16 cellular contexts compared by ENCODE assay signal in genomic region chr6:141874930-141875602, GRCh38.
DNase-seq lines count a peak whose midpoint lies in the region; ATAC-seq and TF ChIP-seq lines count a peak whose summit lies in the region.
"Had no signal": no experiment of that assay in that cellular context is flagged by ENCODE, and none has a peak within 500 bp of the region (broad histone marks: within the 10 kb centered on the region; RNA-seq: fewer than 3 reads in every experiment).

No MANE protein-coding gene starts in this region.

- no peak overlapping the region for H3K27ac ChIP-seq in ACC112 (ENCODE audit: low read depth, low read length)
- H3K27ac ChIP-seq in GM23248: peak overlapping the region; percentile 41; the same call in 1 of the 2 replicates
- peak overlapping the region; percentile 52 for H3K27ac ChIP-seq in PC-9
- no peak overlapping the region for H3K27ac ChIP-seq in ovary
- H3K27ac ChIP-seq: colonic mucosa, esophagus squamous epithelium, pancreas had no signal

- no peaks in the 10 kb centered on the region for H3K9me3 ChIP-seq in GM23248 (ENCODE audit: low read depth)
- no peaks in the 10 kb centered on the region for H3K9me3 ChIP-seq in PC-9 (ENCODE audit: insufficient read depth, low read depth)
- no peaks in the 10 kb centered on the region for H3K9me3 ChIP-seq in ovary
- H3K9me3 ChIP-seq: BE2C, colonic mucosa, esophagus squamous epithelium, pancreas had no signal

- no peaks in the 10 kb centered on the region for H3K36me3 ChIP-seq in ACC112 (ENCODE audit: insufficient read depth, low read length)
- H3K36me3 ChIP-seq in GM23248 (ENCODE audit: low read depth): no peaks in the 10 kb centered on the region
- H3K36me3 ChIP-seq in PC-9 (ENCODE audit: low read depth): no peaks in the 10 kb centered on the region
- no peaks in the 10 kb centered on the region for H3K36me3 ChIP-seq in ovary
- H3K36me3 ChIP-seq: BE2C, colonic mucosa, esophagus squamous epithelium, pancreas had no signal

- H3K9me3 Mint-ChIP-seq in activated naive CD4-positive, alpha-beta T cell treated with anti-CD3 and anti-CD28 coated beads, Interleukin-2, amount 50 U/mL, for 72 hours: no peaks in the 10 kb centered on the region
- H3K9me3 Mint-ChIP-seq: type B pancreatic cell had no signal

- H3K9me2 ChIP-seq in GM23248 (ENCODE audit: insufficient read depth) (no peaks in the 10 kb centered on the region), PC-9 (ENCODE audit: insufficient read depth) (no peaks in the 10 kb centered on the region)

- no peak overlapping the region for H3K27ac Mint-ChIP-seq in activated naive CD4-positive, alpha-beta T cell treated with anti-CD3 and anti-CD28 coated beads, Interleukin-2, amount 50 U/mL, for 72 hours
- H3K27ac Mint-ChIP-seq: mesothelial cell of epicardium, type B pancreatic cell had no signal

- no peak for TF ChIP-seq EP300 in ovary (IDR thresholded peaks at IDR 0.05)

- no peak overlapping the region for H2AFZ ChIP-seq in ACC112 (ENCODE audit: low read length, unreplicated experiment)
- H2AFZ ChIP-seq in GM23248: peak overlapping the region; percentile 55; the same call in 1 of the 2 replicates
- peak overlapping the region; percentile 68 for H2AFZ ChIP-seq in PC-9

- DNase-seq in GM23248: peak; percentile 53
- no peak for DNase-seq in PC-9
- DNase-seq in fibroblast of pulmonary artery (ENCODE audit: low read depth): peak; percentile 37
- no peak for DNase-seq in ovary
- DNase-seq in islet precursor cell: no peak
- DNase-seq in activated naive CD4-positive, alpha-beta T cell treated with anti-CD3 and anti-CD28 coated beads, Interleukin-2, amount 50 U/mL, for 72 hours (ENCODE audit: low spot score in 2 of 2): no peak
- DNase-seq: activated CD4-positive, alpha-beta T cell treated with anti-CD3 and anti-CD28 coated beads for 1 hour; amniotic stem cell; BE2C; colonic mucosa; esophagus squamous epithelium; pancreas had no signal

- ATAC-seq in HG03378 (IDR thresholded peaks at IDR 0.05; ENCODE audit: unreplicated experiment): no peak
- ATAC-seq in activated naive CD4-positive, alpha-beta T cell treated with anti-CD3 and anti-CD28 coated beads, Interleukin-2, amount 50 U/mL, for 72 hours: no peak

- in situ Hi-C loops in GM23248 (cut with MboI): no loop called here

- 0 out of 2 replicates have a peak overlapping the region, but pooled peaks have one; percentile 3 for H3K4me3 ChIP-seq in ACC112 (ENCODE audit: low read depth, low read length)
- peak overlapping the region; percentile 27; the same call in 1 of the 2 replicates for H3K4me3 ChIP-seq in GM23248
- no peak overlapping the region for H3K4me3 ChIP-seq in PC-9
- no peak overlapping the region for H3K4me3 ChIP-seq in fibroblast of pulmonary artery (replicated peaks; ENCODE audit: low read depth, low read length)
- no peak overlapping the region for H3K4me3 ChIP-seq in ovary
- H3K4me3 ChIP-seq: colonic mucosa, esophagus squamous epithelium, pancreas had no signal

- no peak overlapping the region for H3K9ac ChIP-seq in GM23248

- POLR2A ChIA-PET in PC-9 (lab: Charles Lee; ENCODE audit: unreplicated experiment): no interaction called here

- CTCF ChIA-PET in PC-9 (lab: Charles Lee): no interaction called here

- no peaks in the 10 kb centered on the region for H3K36me3 Mint-ChIP-seq in activated naive CD4-positive, alpha-beta T cell treated with anti-CD3 and anti-CD28 coated beads, Interleukin-2, amount 50 U/mL, for 72 hours
- H3K36me3 Mint-ChIP-seq: mesothelial cell of epicardium, type B pancreatic cell had no signal

- H3K4me2 ChIP-seq in GM23248 (ENCODE audit: unreplicated experiment) (peak overlapping the region; percentile 52), PC-9 (peak overlapping the region; percentile 14; the same call in 1 of the 2 replicates)

- H3K79me2 ChIP-seq in ACC112 (ENCODE audit: control insufficient read depth, insufficient read depth, low read length, unreplicated experiment): no peaks in the 10 kb centered on the region
- no peaks in the 10 kb centered on the region for H3K79me2 ChIP-seq in GM23248 (ENCODE audit: insufficient read depth)
- H3K79me2 ChIP-seq in PC-9 (ENCODE audit: low read depth): no peaks in the 10 kb centered on the region

- H4K20me1 ChIP-seq in GM23248 (ENCODE audit: insufficient read depth) (no peaks in the 10 kb centered on the region), PC-9 (ENCODE audit: insufficient read depth) (no peaks in the 10 kb centered on the region)

- no peak for TF ChIP-seq POLR2A in ovary (IDR thresholded peaks at IDR 0.05)

- intact Hi-C loops in PC-9 (cut with micrococcal nuclease; ENCODE audit: unreplicated experiment): no loop called here
- intact Hi-C loops in ovary (cut with DNase I): loop anchor here in 1 of 4 donors (2.0 kb wide), 1 partner anchor 76 kb away; no protein-coding TSS in a partner anchor

- no peak for TF ChIP-seq CTCF in PC-9 (conservative IDR thresholded peaks at IDR 0.05)
- TF ChIP-seq CTCF in fibroblast of pulmonary artery (IDR thresholded peaks at IDR 0.05; ENCODE audit: low read length, missing control alignments): no peak
- no peak for TF ChIP-seq CTCF in ovary (IDR thresholded peaks at IDR 0.05)

- WGBS in GM23248 (ENCODE audit: low coverage in 1 of 2, low lambda C conversion rate in 2 of 2, missing lambda C conversion rate in 2 of 2), 2 experiments: 29 to 31% methylated on average over 6 of the region's 6 CpGs
- 69 to 76% (median 70%) methylated on average over 6 of the region's 6 CpGs for WGBS in ovary, 3 donors

- H3F3A ChIP-seq in GM23248 (ENCODE audit: insufficient read depth) (no peaks in the 10 kb centered on the region), PC-9 (ENCODE audit: insufficient read depth, low read depth) (no peaks in the 10 kb centered on the region)

- BruUV-seq in PC-9 (replicated peaks; lab: Mats Ljungman, UMichigan): no TSS peak

- H3K27me3 ChIP-seq in ACC112 (ENCODE audit: insufficient read depth, low read length) (no peaks in the 10 kb centered on the region), GM23248 (replicated peaks; ENCODE audit: insufficient read depth) (no peaks in the 10 kb centered on the region), PC-9 (ENCODE audit: insufficient read depth, low read depth) (no peaks in the 10 kb centered on the region), ovary (no peaks in the 10 kb centered on the region)
- H3K27me3 ChIP-seq: BE2C, colonic mucosa, esophagus squamous epithelium, pancreas had no signal

- H3K4me1 ChIP-seq in ACC112 (ENCODE audit: control insufficient read depth, insufficient read depth, low read length, unreplicated experiment) (peaks cover 3% of the 10 kb centered on the region), GM23248 (ENCODE audit: insufficient read depth) (no peaks in the 10 kb centered on the region; the same call in 1 of the 2 replicates), PC-9 (replicated peaks; ENCODE audit: insufficient read depth) (peaks cover 5% of the 10 kb centered on the region; the same call in 1 of the 2 replicates), ovary (ENCODE audit: insufficient read depth) (no peaks in the 10 kb centered on the region)
- H3K4me1 ChIP-seq: BE2C, colonic mucosa, esophagus squamous epithelium, pancreas had no signal

Comparison
In these comparisons a context has a peak if more than half of its experiments do, and no peak if none do; other contexts are left out.
1. H3K27ac ChIP-seq: peak in GM23248 (single experiment) and PC-9 (single experiment); none in ACC112 (single experiment) and ovary (0 of 2).
2. H3K4me3 ChIP-seq: peak in ACC112 (single experiment) and GM23248 (single experiment); none in PC-9 (single experiment), fibroblast of pulmonary artery (single experiment) and ovary (single experiment).
3. DNase-seq: peak in GM23248 (single experiment) and fibroblast of pulmonary artery (single experiment); none in PC-9 (0 of 2), ovary (0 of 5), islet precursor cell (single experiment) and activated naive CD4-positive, alpha-beta T cell treated with anti-CD3 and anti-CD28 coated beads, Interleukin-2, amount 50 U/mL, for 72 hours (0 of 2).